In genomic region chr3:31288224-31288623, GRCh38 we compare ENCODE assay signal across 19 cellular contexts.
A peak's percentile ranks its signal among the peaks of the same experiment; 100 is the strongest.
DNase-seq lines count a peak whose midpoint lies in the region; ATAC-seq and TF ChIP-seq lines count a peak whose summit lies in the region.
"Had no signal": no experiment of that assay in that cellular context is flagged by ENCODE, and none has a peak within 500 bp of the region (broad histone marks: within the 10 kb centered on the region; RNA-seq: fewer than 3 reads in every experiment).

No MANE protein-coding gene starts in this region.

- H3K9me3 Mint-ChIP-seq in CD4-positive, alpha-beta memory T cell: no peaks in the 10 kb centered on the region
- H3K9me3 Mint-ChIP-seq in stimulated activated naive B cell treated with anti-CD40 and anti-IgM and Interleukin-4, amounts not matched to agents 10 μg/mL and 1 μg/mL and 100 μg/mL, for 72 hours: no peaks in the 10 kb centered on the region

- ATAC-seq in HCT116: peak; percentile 32
- no peak for ATAC-seq in stimulated activated naive B cell treated with anti-CD40 and anti-IgM and Interleukin-4, amounts not matched to agents 10 μg/mL and 1 μg/mL and 100 μg/mL, for 72 hours (replicated peaks)
- ATAC-seq: GM12878 had no signal

- peak overlapping the region; percentile 67 for H3K14ac ChIP-seq in trophoblast cell (ENCODE audit: low read length)

- intact Hi-C loops in CD4-positive, alpha-beta memory T cell (cut with micrococcal nuclease): no loop called here
- intact Hi-C loops in HCT116 (cut with micrococcal nuclease): no loop called here

- no peaks in the 10 kb centered on the region for H3K9me2 ChIP-seq in HCT116 (ENCODE audit: insufficient read depth)

- H3K27me3 Mint-ChIP-seq in CD4-positive, alpha-beta memory T cell: no peaks in the 10 kb centered on the region
- no peaks in the 10 kb centered on the region for H3K27me3 Mint-ChIP-seq in stimulated activated naive B cell treated with anti-CD40 and anti-IgM and Interleukin-4, amounts not matched to agents 10 μg/mL and 1 μg/mL and 100 μg/mL, for 72 hours

- peak overlapping the region; percentile 25 for H3K4ac ChIP-seq in trophoblast cell (ENCODE audit: low read depth, low read length)

- H3K27ac Mint-ChIP-seq in CD4-positive, alpha-beta memory T cell: peak overlapping the region in 4 of 7 donors; percentile 7 to 75 (median 30)
- H3K27ac Mint-ChIP-seq in stimulated activated naive B cell treated with anti-CD40 and anti-IgM and Interleukin-4, amounts not matched to agents 10 μg/mL and 1 μg/mL and 100 μg/mL, for 72 hours: no peak overlapping the region

- RAD21 ChIA-PET in HCT116 (lab: Charles Lee; ENCODE audit: low non-redundant PET in 1 of 2, low total read pairs in 2 of 2, uncharacterized antibody in 2 of 2, unreplicated experiment in 2 of 2): interaction anchor here in 1 of 2 experiments (0.8 kb wide), 1 partner anchor 89 kb away, joined by 3 read pairs; no protein-coding TSS in a partner anchor

- H4K8ac ChIP-seq in trophoblast cell (ENCODE audit: low read depth, low read length): peak overlapping the region; percentile 32

- H3K9ac ChIP-seq in HCT116 (ENCODE audit: low read length) (no peak overlapping the region), trophoblast cell (ENCODE audit: low read length) (peak overlapping the region; percentile 72)

- peak overlapping the region in 3 of 8 donors; percentile 8 to 75 (median 58) for H3K4me3 Mint-ChIP-seq in CD4-positive, alpha-beta memory T cell
- no peak overlapping the region for H3K4me3 Mint-ChIP-seq in stimulated activated naive B cell treated with anti-CD40 and anti-IgM and Interleukin-4, amounts not matched to agents 10 μg/mL and 1 μg/mL and 100 μg/mL, for 72 hours

- H2BK12ac ChIP-seq in trophoblast cell (ENCODE audit: low read length): peak overlapping the region; percentile 81

- H4K12ac ChIP-seq in trophoblast cell (ENCODE audit: low read depth, low read length): peak overlapping the region; percentile 29

- H2BK5ac ChIP-seq in trophoblast cell (ENCODE audit: low read depth, low read length, poor library complexity): peak overlapping the region; percentile 77

- peak overlapping the region; percentile 93 for H4K91ac ChIP-seq in trophoblast cell (ENCODE audit: low read depth, low read length)

- H3K4me2 ChIP-seq in HCT116 (ENCODE audit: low read length) (peak overlapping the region; percentile 56), trophoblast cell (ENCODE audit: low read length) (peak overlapping the region; percentile 56)

- no peak overlapping the region for H2AFZ ChIP-seq in HCT116 (ENCODE audit: low read depth, low read length, poor library complexity, severe bottlenecking)
- no peak overlapping the region for H2AFZ ChIP-seq in trophoblast cell (ENCODE audit: insufficient read depth, low read length, poor library complexity)

- CTCF ChIA-PET in CD4-positive, alpha-beta memory T cell (lab: Charles Lee; ENCODE audit: partially characterized antibody): no interaction called here
- CTCF ChIA-PET in HCT116 (lab: Charles Lee): no interaction called here

- H3K18ac ChIP-seq in trophoblast cell (ENCODE audit: low read length): peak overlapping the region; percentile 22

- peak overlapping the region; percentile 55 for H2AK5ac ChIP-seq in trophoblast cell (ENCODE audit: low read length)

- H3K9me3 ChIP-seq in CD4-positive, alpha-beta memory T cell (ENCODE audit: control insufficient read depth in 1 of 2, low read length in 2 of 2): no peaks in the 10 kb centered on the region
- no peaks in the 10 kb centered on the region for H3K9me3 ChIP-seq in HCT116 (ENCODE audit: control insufficient read depth in 1 of 2, insufficient read depth in 1 of 2, low read depth in 1 of 2, low read length in 2 of 2)
- no peaks in the 10 kb centered on the region for H3K9me3 ChIP-seq in esophagus (ENCODE audit: control insufficient read depth in 2 of 2, insufficient read depth in 1 of 2, low read depth in 1 of 2, low read length in 1 of 2)
- H3K9me3 ChIP-seq in trophoblast cell (ENCODE audit: insufficient read depth, low read depth, low read length): no peaks in the 10 kb centered on the region
- H3K9me3 ChIP-seq: mucosa of descending colon, ovary, testis had no signal

- H3K27ac ChIP-seq in CD4-positive, alpha-beta memory T cell (ENCODE audit: low read depth, low read length): no peak overlapping the region
- H3K27ac ChIP-seq in HCT116 (ENCODE audit: low read depth, low read length) (peak overlapping the region; percentile 43), esophagus (ENCODE audit: low read depth in 2 of 2, low read length in 1 of 2) (peak overlapping the region; percentile 58 to 64), trophoblast cell (ENCODE audit: low read depth, low read length) (peak overlapping the region; percentile 95)
- H3K27ac ChIP-seq: testis had no signal

- no peaks in the 10 kb centered on the region for H3K27me3 ChIP-seq in CD4-positive, alpha-beta memory T cell (ENCODE audit: insufficient read depth, low read length)
- H3K27me3 ChIP-seq in HCT116 (ENCODE audit: insufficient read depth, low read length) (no peaks in the 10 kb centered on the region), esophagus (ENCODE audit: control insufficient read depth in 1 of 2, insufficient read depth in 2 of 2, low read length in 2 of 2) (no peaks in the 10 kb centered on the region), trophoblast cell (ENCODE audit: insufficient read depth, low read length) (no peaks in the 10 kb centered on the region), H7 (ENCODE audit: control insufficient read depth, insufficient read depth, low read length) (no peaks in the 10 kb centered on the region)
- H3K27me3 ChIP-seq: ovary, testis had no signal

- H3K79me2 ChIP-seq in HCT116 (ENCODE audit: insufficient read depth, low read length): no peaks in the 10 kb centered on the region
- peaks cover 7% of the 10 kb centered on the region for H3K79me2 ChIP-seq in trophoblast cell (ENCODE audit: control insufficient read depth, insufficient read depth, low read length, poor library complexity)

- no peak overlapping the region for H3K23ac ChIP-seq in trophoblast cell (ENCODE audit: low read length)

- H2BK120ac ChIP-seq in trophoblast cell (ENCODE audit: insufficient read depth, low read length, poor library complexity): peak overlapping the region; percentile 84

- no TSS peak for BruUV-seq in HCT116 (replicated peaks; lab: Mats Ljungman, UMichigan)

- H4K20me1 ChIP-seq in HCT116 (ENCODE audit: insufficient read depth): no peaks in the 10 kb centered on the region

- TF ChIP-seq RAD21 in HCT116 (IDR thresholded peaks at IDR 0.05; ENCODE audit: low read depth): no peak

- DNase-seq in CD4-positive, alpha-beta memory T cell: no peak
- no peak for DNase-seq in HCT116 (ENCODE audit: low read depth, low spot score)
- no peak for DNase-seq in trophoblast cell
- DNase-seq in kidney tubule cell (ENCODE audit: low spot score): no peak
- no peak for DNase-seq in stimulated activated naive B cell treated with anti-CD40 and anti-IgM and Interleukin-4, amounts not matched to agents 10 μg/mL and 1 μg/mL and 100 μg/mL, for 72 hours
- no peak for DNase-seq in H7
- DNase-seq in A172 (ENCODE audit: low spot score): no peak
- DNase-seq: activated CD4-positive, CD25-positive, alpha-beta regulatory T cell; hippocampal formation; Karpas-422; NCI-H1092 treated with DMSO at 0.1 percent for 48 hours; NCI-H2107; NCI-H526; SIG-M5 had no signal

- no peak for TF ChIP-seq POLR2A in HCT116 (IDR thresholded peaks at IDR 0.05; ENCODE audit: borderline replicate concordance, extremely low read depth, insufficient read depth, insufficient read length)

- no peak overlapping the region for H3K4me3 ChIP-seq in CD4-positive, alpha-beta memory T cell (ENCODE audit: low read length in 2 of 2)
- H3K4me3 ChIP-seq in HCT116 (replicated peaks in 1 of 2; ENCODE audit: low read depth in 1 of 2, low read length in 2 of 2): peak overlapping the region in 1 of 2 experiments; percentile 11; a peak in 2 of 4 replicates
- H3K4me3 ChIP-seq in esophagus (ENCODE audit: low read depth in 1 of 2, low read length in 2 of 2): no peak overlapping the region
- H3K4me3 ChIP-seq in trophoblast cell (ENCODE audit: low read depth, low read length): no peak overlapping the region
- no peak overlapping the region for H3K4me3 ChIP-seq in H7 (ENCODE audit: insufficient read depth, low read depth, low read length)
- H3K4me3 ChIP-seq: GM12878, mucosa of descending colon, ovary, testis had no signal

- peaks cover 13% of the 10 kb centered on the region for H3K4me1 ChIP-seq in CD4-positive, alpha-beta memory T cell (ENCODE audit: insufficient read depth, low read length)
- H3K4me1 ChIP-seq in HCT116 (ENCODE audit: control insufficient read depth in 1 of 2, insufficient read depth in 2 of 2, low read length in 2 of 2): peaks cover 31 to 64% of the 10 kb centered on the region in 2 experiments
- H3K4me1 ChIP-seq in esophagus (ENCODE audit: control insufficient read depth in 2 of 2, insufficient read depth in 2 of 2, low read length in 1 of 2): peaks cover 0 to 14% of the 10 kb centered on the region in 2 donors
- peaks cover 22 to 32% of the 10 kb centered on the region in 2 experiments for H3K4me1 ChIP-seq in trophoblast cell (ENCODE audit: control insufficient read depth in 1 of 2, insufficient read depth in 2 of 2, low read length in 2 of 2)

- H3K36me3 ChIP-seq in CD4-positive, alpha-beta memory T cell (ENCODE audit: insufficient read depth, low read length): no peaks in the 10 kb centered on the region
- H3K36me3 ChIP-seq in HCT116 (ENCODE audit: control insufficient read depth in 1 of 2, insufficient read depth in 2 of 2, low read length in 2 of 2) (no peaks in the 10 kb centered on the region), esophagus (ENCODE audit: control insufficient read depth in 2 of 2, insufficient read depth in 2 of 2, low read length in 1 of 2) (no peaks in the 10 kb centered on the region), trophoblast cell (ENCODE audit: control insufficient read depth in 1 of 2, insufficient read depth in 2 of 2, low read length in 2 of 2) (no peaks in the 10 kb centered on the region), H7 (replicated peaks; ENCODE audit: control insufficient read depth, insufficient read depth, low read length) (no peaks in the 10 kb centered on the region)
- H3K36me3 ChIP-seq: ovary had no signal

- H3K4me1 Mint-ChIP-seq in CD4-positive, alpha-beta memory T cell: peaks cover 20 to 34% (median 24%) of the 10 kb centered on the region in 4 donors
- H3K4me1 Mint-ChIP-seq in stimulated activated naive B cell treated with anti-CD40 and anti-IgM and Interleukin-4, amounts not matched to agents 10 μg/mL and 1 μg/mL and 100 μg/mL, for 72 hours: peaks cover 1 to 7% of the 10 kb centered on the region in 2 donors

- H3K79me1 ChIP-seq in trophoblast cell (ENCODE audit: low read length): peaks cover 41% of the 10 kb centered on the region

- 70 to 78% methylated on average over 9 of the region's 9 CpGs for WGBS in esophagus, 2 donors
- WGBS in trophoblast cell (ENCODE audit: extremely low coverage, insufficient coverage, insufficient read length): no CpG with 5 or more reads among the region's 9 CpGs

- POLR2A ChIA-PET in CD4-positive, alpha-beta memory T cell (lab: Charles Lee; ENCODE audit: partially characterized antibody): interaction anchor here (1.2 kb wide), 1 partner anchor 62 kb away, joined by 3 read pairs; no protein-coding TSS in a partner anchor
- POLR2A ChIA-PET in HCT116 (lab: Charles Lee): no interaction called here

- H3K36me3 Mint-ChIP-seq in CD4-positive, alpha-beta memory T cell: no peaks in the 10 kb centered on the region
- H3K36me3 Mint-ChIP-seq in stimulated activated naive B cell treated with anti-CD40 and anti-IgM and Interleukin-4, amounts not matched to agents 10 μg/mL and 1 μg/mL and 100 μg/mL, for 72 hours: no peaks in the 10 kb centered on the region

- TF ChIP-seq CTCF in HCT116 (IDR thresholded peaks at IDR 0.05 in 2 of 3, conservative IDR thresholded peaks at IDR 0.05 in 1 of 3; ENCODE audit: borderline replicate concordance in 1 of 3, insufficient read depth in 1 of 3, low read depth in 2 of 3, low read length in 2 of 3): no peak
